In genomic region chr5:150458819-150459557, GRCh38 we compare ENCODE assay signal across 8 cellular contexts. TPM values are rescaled to one million over a fixed set of nuclear protein-coding genes. Genes with fewer than 3 reads are reported as not detected.
DNase-seq lines count a peak whose midpoint lies in the region; ATAC-seq and TF ChIP-seq lines count a peak whose summit lies in the region.

No MANE protein-coding gene starts in this region.

- intact Hi-C loops in MCF 10A (cut with micrococcal nuclease) = loop anchor here (1.0 to 10.0 kb wide), 7 partner anchors 64 to 388 kb away; partner anchors contain the start of genes RBM22 and SMIM3

- H3K4me3 Mint-ChIP-seq in WTC11 (peak overlapping the region; percentile 15; the same call in 1 of the 2 replicates), MCF 10A (ENCODE audit: unreplicated experiment) (no peak overlapping the region)

- ATAC-seq in HG02588 (IDR thresholded peaks at IDR 0.05; ENCODE audit: unreplicated experiment) (peak; percentile 87), WTC11 (peak; percentile 67)

- H3K4me1 Mint-ChIP-seq in WTC11 (peaks cover 43% of the 10 kb centered on the region), MCF 10A (ENCODE audit: insufficient read depth, unreplicated experiment) (peaks cover 13% of the 10 kb centered on the region)

- H3K27me3 Mint-ChIP-seq in WTC11 (ENCODE audit: low read depth) = no peaks in the 10 kb centered on the region
- H3K27me3 Mint-ChIP-seq in MCF 10A (ENCODE audit: insufficient read depth, unreplicated experiment) = no peaks in the 10 kb centered on the region

- DNase-seq in NCI-H1417 (lab: John Stamatoyannopoulos, UW) (peak; percentile 59 to 72 (median 59)), NCI-H1417 treated with DMSO at 0.1 percent for 48 hours (lab: John Stamatoyannopoulos, UW) (no peak), NCI-H1694 treated with DMSO at 0.1 percent for 48 hours (lab: John Stamatoyannopoulos, UW) (peak; percentile 43), WTC11 (ENCODE audit: low spot score) (peak; percentile 91), MCF 10A (ENCODE audit: unreplicated experiment) (peak; percentile 76), kidney epithelial cell (ENCODE audit: low read depth) (no peak)
- DNase-seq in stimulated activated CD4-positive, alpha-beta T cell treated with anti-CD3 and anti-CD28 coated beads, Interleukin-2, amount 100 ng/mL, for 4 hours (ENCODE audit: low read depth) = peak; percentile 82

- no peaks in the 10 kb centered on the region for H3K27me3 ChIP-seq in kidney epithelial cell (ENCODE audit: control insufficient read depth, insufficient read depth, low read length)

- peak; percentile 87 for TF ChIP-seq CTCF in WTC11 (IDR thresholded peaks at IDR 0.05)
- TF ChIP-seq CTCF in MCF 10A (IDR thresholded peaks at IDR 0.05; ENCODE audit: unreplicated experiment) = peak; percentile 98
- TF ChIP-seq CTCF in kidney epithelial cell (IDR thresholded peaks at IDR 0.05; ENCODE audit: insufficient read depth, low read length, poor library complexity, severe bottlenecking) = peak; percentile 88

- H3K9me3 Mint-ChIP-seq in WTC11 (no peaks in the 10 kb centered on the region), MCF 10A (ENCODE audit: unreplicated experiment) (no peaks in the 10 kb centered on the region)

- POLR2A ChIA-PET in WTC11 (lab: Charles Lee) (no interaction called here), MCF 10A (lab: Yijun Ruan, JAX) (interaction anchor here (0.6 to 2.1 kb wide), 8 partner anchors 9 to 241 kb away, joined by 3 to 10 read pairs (median 4); no protein-coding TSS in a partner anchor)

- CTCF ChIA-PET in WTC11 (lab: Charles Lee) = interaction anchor here (0.5 to 5.9 kb wide), 41 partner anchors 8 to 1356 kb away, joined by 3 to 100 read pairs (median 4); partner anchors contain the start of genes MYOZ3, RBM22, RPS14 and SMIM3
- CTCF ChIA-PET in MCF 10A (lab: Yijun Ruan, JAX) = interaction anchor here (0.6 to 7.4 kb wide), 51 partner anchors 8 to 1125 kb away, joined by 3 to 142 read pairs (median 5); partner anchors contain the start of genes IRGM, RBM22 and SMIM3

- no peak overlapping the region for H3K4me3 ChIP-seq in kidney epithelial cell (ENCODE audit: low read depth, low read length)

- H3K27ac Mint-ChIP-seq in WTC11 (no peak overlapping the region), MCF 10A (ENCODE audit: low read depth, unreplicated experiment) (peak overlapping the region; percentile 57)

- no TSS peak for BruUV-seq in MCF 10A (replicated peaks; lab: Mats Ljungman, UMichigan)

- H3K36me3 Mint-ChIP-seq in WTC11 = no peaks in the 10 kb centered on the region
- no peaks in the 10 kb centered on the region for H3K36me3 Mint-ChIP-seq in MCF 10A (ENCODE audit: insufficient read depth, unreplicated experiment)

- H3K36me3 ChIP-seq in kidney epithelial cell (ENCODE audit: control insufficient read depth, insufficient read depth, low read length) = no peaks in the 10 kb centered on the region

TF ChIP-seq in WTC11, 78 proteins besides CTCF, POLR2A, EP300 and RAD21:
- TF ChIP-seq NR3C1 (CRISPR knock-in tag; conservative IDR thresholded peaks at IDR 0.05; ENCODE audit: low read depth) = no peak
- no peak for TF ChIP-seq E2F5 (CRISPR knock-in tag; IDR thresholded peaks at IDR 0.05)
- TF ChIP-seq USF2 (CRISPR knock-in tag; IDR thresholded peaks at IDR 0.05) = 0 out of 2 replicates have a peak, but pooled peaks have one; percentile 22
- TF ChIP-seq ETV6 (CRISPR knock-in tag; IDR thresholded peaks at IDR 0.05) = no peak
- TF ChIP-seq MYBL2 (CRISPR knock-in tag; IDR thresholded peaks at IDR 0.05) = no peak
- peak; percentile 61 for TF ChIP-seq SP1 (CRISPR knock-in tag; conservative IDR thresholded peaks at IDR 0.05)
- TF ChIP-seq MAX (CRISPR knock-in tag; IDR thresholded peaks at IDR 0.05) = peak; percentile 49
- no peak for TF ChIP-seq ZNF121 (CRISPR knock-in tag; IDR thresholded peaks at IDR 0.05)
- TF ChIP-seq PREB (CRISPR knock-in tag; IDR thresholded peaks at IDR 0.05; ENCODE audit: borderline replicate concordance) = no peak
- no peak for TF ChIP-seq ZSCAN18 (CRISPR knock-in tag; IDR thresholded peaks at IDR 0.05)
- TF ChIP-seq SOX15 (CRISPR knock-in tag; IDR thresholded peaks at IDR 0.05) = no peak
TF ChIP-seq in WTC11: peak in this region for 3.

RNA-seq across cellular contexts. Expression of gene RPS14, which starts 9.4 kb away (rescaled TPM):
- total RNA-seq in WTC11 (2021) (2,564 to 2,814 TPM (median 2,812 TPM) in 3 replicates), MCF 10A (2022) (5,481 and 5,921 TPM in 2 replicates), kidney epithelial cell (3,131 and 3,855 TPM in 2 replicates)

RNA-seq across cellular contexts. Expression of gene CD74, which starts 46.3 kb away (rescaled TPM):
- total RNA-seq in WTC11 (2021) (28.2 to 47.6 TPM (median 44.3 TPM) in 3 replicates), MCF 10A (2022) (not detected in 2 replicates), kidney epithelial cell (119 and 126 TPM in 2 replicates)

RNA-seq across cellular contexts. Expression of gene NDST1, which starts 48.9 kb away (rescaled TPM):
- total RNA-seq in WTC11 (2021) = 58.1 to 69.9 TPM (median 61.5 TPM) in 3 replicates
- 68.9 and 79.3 TPM in 2 replicates for total RNA-seq in MCF 10A (2022)
- total RNA-seq in kidney epithelial cell = 155 and 192 TPM in 2 replicates

Comparison
In these comparisons a context has a peak if more than half of its experiments do, and no peak if none do; other contexts are left out.
1. DNase-seq: peak in NCI-H1417 (3 of 3), NCI-H1694 treated with DMSO at 0.1 percent for 48 hours (single experiment), WTC11 (single experiment), MCF 10A (single experiment) and stimulated activated CD4-positive, alpha-beta T cell treated with anti-CD3 and anti-CD28 coated beads, Interleukin-2, amount 100 ng/mL, for 4 hours (single experiment); none in NCI-H1417 treated with DMSO at 0.1 percent for 48 hours (single experiment) and kidney epithelial cell (single experiment).
2. RNA of gene CD74, which starts 46.3 kb away (total RNA-seq): 119 to 126 TPM in kidney epithelial cell and 28.2 to 47.6 TPM in WTC11; not detected in MCF 10A; every median in the first group is over 10 times any median in the second.
3. Peak in every context shown above with its lines, with median percentiles within 50 percentile points of each other: CTCF ChIP-seq.